ENCODE assay signal across 8 cellular contexts in the genomic region with DNA sequence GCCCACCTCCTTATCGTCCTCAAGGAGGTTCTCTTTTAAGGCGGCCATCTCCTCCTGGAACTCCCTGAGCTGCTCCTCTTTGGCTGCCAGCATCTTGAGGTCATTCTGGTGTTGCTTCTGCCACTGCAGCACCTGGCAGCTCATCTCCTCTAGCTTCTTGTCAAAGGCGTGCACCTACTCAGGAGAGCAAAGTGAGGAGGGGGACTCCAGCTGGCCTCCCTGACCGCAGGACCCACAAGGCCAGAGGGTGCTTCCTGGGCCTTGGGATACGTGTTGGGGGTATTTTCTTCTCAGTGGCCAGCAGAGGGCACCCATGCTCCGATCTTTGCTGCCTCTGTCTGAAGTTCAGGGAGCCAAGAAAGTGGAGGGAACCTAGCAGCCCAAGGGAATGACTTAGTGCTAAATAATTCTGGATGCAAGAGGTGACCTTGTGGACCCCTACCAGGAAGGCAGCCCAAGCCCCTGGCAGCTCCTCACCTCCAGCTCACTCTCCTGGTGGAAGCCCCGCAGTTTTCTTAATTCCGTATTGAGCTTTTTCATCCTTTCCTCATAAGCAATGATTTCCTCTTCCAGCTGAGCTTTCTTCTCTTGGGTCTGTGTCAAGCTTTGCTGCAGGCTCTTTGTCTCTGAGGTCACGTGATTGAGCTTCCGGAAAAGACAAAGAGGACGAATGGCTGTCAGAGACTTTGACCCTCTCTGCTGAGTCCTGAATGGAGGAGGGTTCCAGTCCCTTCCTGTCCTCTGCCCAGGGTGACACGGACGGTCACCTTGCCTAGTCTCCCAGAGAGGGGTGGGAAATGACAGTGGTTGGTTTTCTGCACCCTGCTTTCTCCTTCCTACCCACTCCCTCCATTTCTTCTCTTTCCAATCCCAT. TPM values are rescaled to one million over a fixed set of nuclear protein-coding genes. Genes with fewer than 3 reads are reported as not detected.
A peak's percentile ranks its signal among the peaks of the same experiment; 100 is the strongest.
DNase-seq lines count a peak whose midpoint lies in the region; ATAC-seq, FAIRE-seq and TF ChIP-seq lines count a peak whose summit lies in the region.

No MANE protein-coding gene starts in this region.

- intact Hi-C loops in pancreas (cut with DNase I) = loop anchor here in 2 of 3 donors (5.0 to 10.0 kb wide), 2 partner anchors 340 to 342 kb away; no protein-coding TSS in a partner anchor

- H3K4me1 ChIP-seq in pancreas = peaks cover 0 to 7% (median 0%) of the 10 kb centered on the region in 3 donors

- no peaks in the 10 kb centered on the region for H3K27me3 Mint-ChIP-seq in type B pancreatic cell

- FAIRE-seq in pancreas (lab: Jason Lieb, UNC) = no peak

- H3K36me3 ChIP-seq in pancreas = no peaks in the 10 kb centered on the region

- H3K4me1 Mint-ChIP-seq in type B pancreatic cell (ENCODE audit: unreplicated experiment) = peaks cover 19% of the 10 kb centered on the region

- 33 to 39% methylated on average over 13 of the region's 13 CpGs for WGBS in pancreas, 2 donors

- H3K27me3 ChIP-seq in AG04450 (ENCODE audit: control insufficient read depth, insufficient read depth, low read length) (peaks cover 8% of the 10 kb centered on the region), pancreas (no peaks in the 10 kb centered on the region)

- H3K36me3 Mint-ChIP-seq in type B pancreatic cell = no peaks in the 10 kb centered on the region

- POLR2A ChIA-PET in AG04450 (lab: Yijun Ruan, JAX) = no interaction called here

- no peak overlapping the region for H3K27ac ChIP-seq in AG04450 (ENCODE audit: low read depth, low read length)
- peak overlapping the region in 2 of 4 donors; percentile 55 to 57 for H3K27ac ChIP-seq in pancreas

- H3K4me3 Mint-ChIP-seq in type B pancreatic cell = no peak overlapping the region

- TF ChIP-seq CTCF in AG04450 (IDR thresholded peaks at IDR 0.05; ENCODE audit: low read depth, low read length) (peak; percentile 86), LNCaP clone FGC (IDR thresholded peaks at IDR 0.05; ENCODE audit: control insufficient read depth, extremely low read depth, insufficient read depth) (peak; percentile 86), pancreas (IDR thresholded peaks at IDR 0.05) (peak; percentile 55 to 73 (median 58)), type B pancreatic cell (conservative IDR thresholded peaks at IDR 0.05) (peak; percentile 89)

- CTCF ChIA-PET in AG04450 (lab: Charles Lee) = interaction anchor here (0.6 to 2.4 kb wide), 35 partner anchors 10 to 1910 kb away, joined by 3 to 24 read pairs (median 4); partner anchors contain the start of genes DHX38 and TXNL4B

- H3K9me3 Mint-ChIP-seq in type B pancreatic cell = no peaks in the 10 kb centered on the region

- ATAC-seq in GM18907 (IDR thresholded peaks at IDR 0.05; ENCODE audit: unreplicated experiment) (peak; percentile 76), pancreas (peak; percentile 86 to 94 (median 94))

- DNase-seq in AG04450 (ENCODE audit: low read depth, low spot score) = peak; percentile 34
- DNase-seq in LNCaP clone FGC (ENCODE audit: low read depth) = peak; percentile 46
- peak; percentile 37 to 60 for DNase-seq in SHP77 (lab: John Stamatoyannopoulos, UW)
- peak; percentile 61 for DNase-seq in activated naive CD4-positive, alpha-beta T cell treated with Interleukin-2 at 50 U/mL for 16 hours
- DNase-seq in glomerular endothelial cell (ENCODE audit: extremely low read depth, low read depth, low spot score) = peak; percentile 37
- DNase-seq in pancreas = peak; percentile 57 to 87 (median 72)
- DNase-seq in type B pancreatic cell (ENCODE audit: extremely low spot score, unreplicated experiment) = peak; percentile 76

- H3K9me3 ChIP-seq in AG04450 (ENCODE audit: control insufficient read depth, insufficient read depth, low read length) = no peaks in the 10 kb centered on the region
- H3K9me3 ChIP-seq in pancreas = no peaks in the 10 kb centered on the region

- H3K27ac Mint-ChIP-seq in type B pancreatic cell = peak overlapping the region; percentile 1

- H3K4me3 ChIP-seq in AG04450 (ENCODE audit: low read depth, low read length) (no peak overlapping the region), LNCaP clone FGC (ENCODE audit: low read depth, low read length) (no peak overlapping the region), pancreas (no peak overlapping the region)

RNA-seq across cellular contexts. Expression of gene DHX38, which starts 31.4 kb away (rescaled TPM):
- polyA plus RNA-seq in AG04450 (2011; rRNA removed) (26.8 and 31.1 TPM in 2 replicates), pancreas (10 to 100 TPM; 63.1 to 68.2 TPM)
- polyA minus RNA-seq in AG04450 (2011; rRNA and poly(A)+ RNA removed) = 77.5 and 91.9 TPM in 2 replicates
- total RNA-seq in glomerular endothelial cell (44.7 and 52.7 TPM in 2 replicates), pancreas (10 to 100 TPM; 16.3 to 31.6 (median 22.6) TPM), type B pancreatic cell (ENCODE audit: low replicate concordance) (62.7 and 75.6 TPM in 2 replicates)

RNA-seq across cellular contexts. Expression of gene TXNL4B, which starts 31.6 kb away (rescaled TPM):
- polyA plus RNA-seq in AG04450 (2011; rRNA removed) = 11.3 and 21.3 TPM in 2 replicates
- 3.4 and 4.0 TPM in 2 replicates for polyA minus RNA-seq in AG04450 (2011; rRNA and poly(A)+ RNA removed)
- 6.0 and 6.2 TPM in 2 replicates for total RNA-seq in glomerular endothelial cell
- 1 to 10 TPM; 5.3 to 9.6 (median 6.9) TPM for total RNA-seq in pancreas
- polyA plus RNA-seq in pancreas = 1 to 10 TPM; 5.7 to 7.2 TPM
- total RNA-seq in type B pancreatic cell (ENCODE audit: low replicate concordance) = 12.2 and 17.8 TPM in 2 replicates

RNA-seq across cellular contexts. Expression of gene PMFBP1, which starts 47.0 kb away (rescaled TPM):
- 0.05 TPM in 1 of 2 replicates, not detected in the other for polyA plus RNA-seq in AG04450 (2011; rRNA removed)
- polyA minus RNA-seq in AG04450 (2011; rRNA and poly(A)+ RNA removed) = 0.51 and 0.78 TPM in 2 replicates
- total RNA-seq in glomerular endothelial cell = 0.12 TPM in 1 of 2 replicates, not detected in the other
- total RNA-seq in pancreas = 1 to 10 TPM; 1.8 to 6.6 (median 2.5) TPM
- polyA plus RNA-seq in pancreas = 1 to 10 TPM; 3.1 to 3.7 TPM
- total RNA-seq in type B pancreatic cell (ENCODE audit: low replicate concordance) = 2.6 and 3.8 TPM in 2 replicates
